Comparison of ENCODE assay signal across 13 cellular contexts in the genomic region with DNA sequence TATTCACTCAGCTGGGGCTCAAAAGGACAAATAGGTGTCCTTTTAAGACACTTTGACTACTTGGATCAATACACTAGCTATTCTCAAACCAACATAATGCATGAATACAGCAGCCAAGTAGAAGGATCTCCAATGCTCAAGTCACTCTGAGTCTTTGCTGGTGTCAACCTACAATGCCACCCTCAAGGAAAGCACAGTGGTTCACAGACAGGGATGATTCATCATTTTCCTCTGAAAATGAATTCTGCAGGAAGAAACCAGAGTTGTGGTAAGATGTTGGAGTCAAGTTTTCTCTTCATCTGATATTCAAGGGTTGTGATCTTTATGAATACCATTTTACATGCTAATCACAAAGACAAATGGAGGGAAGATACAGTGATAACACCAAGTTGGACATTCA.
"Had no signal": no experiment of that assay in that cellular context is flagged by ENCODE, and none has a peak within 500 bp of the region (broad histone marks: within the 10 kb centered on the region; RNA-seq: fewer than 3 reads in every experiment).

No MANE protein-coding gene starts in this region.

- H3K27me3 ChIP-seq: neural progenitor cell had no signal

- FAIRE-seq: kidney, urothelium cell line had no signal

- H3K79me2 ChIP-seq: parathyroid adenoma had no signal

- H3K4me2 ChIP-seq: neural progenitor cell had no signal

- H3K36me3 ChIP-seq: neural progenitor cell had no signal

- H3K9ac ChIP-seq: neural progenitor cell, parathyroid adenoma had no signal

- ATAC-seq: effector memory CD8-positive, alpha-beta T cell had no signal

- H3K27ac ChIP-seq: neural progenitor cell, parathyroid adenoma, stomach, VCaP had no signal

- H3K9me3 ChIP-seq: stomach had no signal

- H3K4me3 ChIP-seq: neural progenitor cell, stomach had no signal

- H3K4me1 ChIP-seq: neural progenitor cell, parathyroid adenoma had no signal

- DNase-seq: activated CD4-positive, alpha-beta memory T cell treated with anti-CD3 and anti-CD28 coated beads, Interleukin-2, amount 10 ng/mL, durations not matched to agents 7 days and 5 days; activated naive CD4-positive, alpha-beta T cell treated with Interleukin-2 at 50 U/mL for 16 hours; effector memory CD8-positive, alpha-beta T cell; erythroblast; kidney; stimulated activated CD4-positive, alpha-beta T cell treated with anti-CD3 and anti-CD28 coated beads, Interleukin-15, amount 100 ng/mL, for 24 hours; stimulated activated CD4-positive, alpha-beta T cell treated with anti-CD3 and anti-CD28 coated beads, Interleukin-4, amount 100 ng/mL, for 24 hours; stomach; T-helper 9 cell had no signal

- H2AFZ ChIP-seq: neural progenitor cell, parathyroid adenoma had no signal
